Comparison of ENCODE assay signal across 8 cellular contexts in the genomic region with DNA sequence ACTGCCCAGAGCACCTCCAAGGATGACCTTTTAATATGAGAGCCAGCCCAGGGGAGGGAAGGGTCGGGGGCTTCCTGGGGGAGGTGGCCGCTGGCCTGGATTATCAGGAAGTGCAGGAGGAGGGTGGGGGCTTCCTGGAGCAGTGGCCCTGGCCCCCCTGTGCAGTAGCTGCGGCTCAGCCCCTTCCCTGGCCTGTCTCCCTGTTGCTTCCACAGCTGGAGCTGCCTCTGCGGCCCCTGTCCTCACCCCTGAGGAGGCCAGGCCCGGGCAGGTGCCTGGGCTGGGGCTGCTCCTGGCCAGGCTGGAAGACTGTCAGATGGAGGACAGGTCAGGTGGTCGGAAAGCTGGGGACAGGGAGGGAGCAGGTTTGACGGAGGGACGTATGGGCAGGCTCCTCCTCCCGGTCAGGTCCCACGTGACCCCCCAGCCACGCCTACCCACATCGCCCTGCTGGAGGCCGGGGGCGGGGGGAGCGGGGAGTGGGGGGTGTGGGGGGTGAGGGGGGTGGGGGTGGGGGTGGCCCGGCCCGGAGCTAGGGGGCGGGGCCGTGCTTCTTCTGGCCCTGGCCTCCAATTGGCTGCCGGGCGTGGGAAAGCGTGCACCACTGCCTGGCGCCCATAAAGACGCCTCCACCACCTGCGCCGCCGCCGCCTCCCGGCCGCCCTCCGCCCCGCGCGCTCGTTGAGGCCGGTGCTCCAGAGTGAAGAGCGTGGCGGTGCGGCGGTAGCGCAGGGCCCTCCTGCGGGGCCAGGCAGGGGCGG. TPM values are rescaled to one million over a fixed set of nuclear protein-coding genes. Genes with fewer than 3 reads are reported as not detected.
DNase-seq lines count a peak whose midpoint lies in the region; ATAC-seq and TF ChIP-seq lines count a peak whose summit lies in the region.

No MANE protein-coding gene starts in this region.

- no peaks in the 10 kb centered on the region for H3K36me3 Mint-ChIP-seq in HFFc6 (ENCODE audit: low read depth)
- peaks cover 4% of the 10 kb centered on the region for H3K36me3 Mint-ChIP-seq in T-helper 2 cell treated with Interferon-gamma antibody and Interleukin-4, amounts not matched to agents 5 μg/mL and 100 μg/mL, for 36 hours (ENCODE audit: low read depth)

- intact Hi-C loops in ascending aorta (cut with DNase I), result loop anchor here (2.0 kb wide), 1 partner anchor 347 kb away; no protein-coding TSS in a partner anchor
- intact Hi-C loops in gastrocnemius medialis (cut with DNase I; ENCODE audit: low total_unique reads), result loop anchor here (2.0 to 10.0 kb wide), 3 partner anchors 17 to 349 kb away; no protein-coding TSS in a partner anchor

- no peak for TF ChIP-seq CTCF in GM06990 (IDR thresholded peaks at IDR 0.05; ENCODE audit: insufficient read depth, low read length, poor library complexity, severe bottlenecking)
- TF ChIP-seq CTCF in HFFc6 (IDR thresholded peaks at IDR 0.05), result no peak
- no peak for TF ChIP-seq CTCF in ascending aorta (IDR thresholded peaks at IDR 0.05)
- TF ChIP-seq CTCF in gastrocnemius medialis (IDR thresholded peaks at IDR 0.05 in 4 of 5, conservative IDR thresholded peaks at IDR 0.05 in 1 of 5), result no peak

- peaks cover under 1% of the 10 kb centered on the region for H3K27me3 Mint-ChIP-seq in HFFc6 (ENCODE audit: insufficient read depth)
- H3K27me3 Mint-ChIP-seq in T-helper 2 cell treated with Interferon-gamma antibody and Interleukin-4, amounts not matched to agents 5 μg/mL and 100 μg/mL, for 36 hours (ENCODE audit: low read depth), result peaks cover 7% of the 10 kb centered on the region

- H3K4me3 ChIP-seq in GM06990 (replicated peaks; ENCODE audit: low read depth, low read length) (peak overlapping the region; percentile 77), ascending aorta (peak overlapping the region; percentile 53 to 67), gastrocnemius medialis (peak overlapping the region; percentile 53 to 63 (median 56))

- peaks cover 12% of the 10 kb centered on the region; the same call in 1 of the 2 replicates for H3K4me1 Mint-ChIP-seq in HFFc6 (ENCODE audit: low read depth)
- peaks cover 13% of the 10 kb centered on the region for H3K4me1 Mint-ChIP-seq in T-helper 2 cell treated with Interferon-gamma antibody and Interleukin-4, amounts not matched to agents 5 μg/mL and 100 μg/mL, for 36 hours (ENCODE audit: low read depth)

- in situ Hi-C loops in gastrocnemius medialis (cut with MboI; ENCODE audit: low sequenced_read_pairs in 4 of 4), result loop anchor here (10.0 to 25.0 kb wide), 2 partner anchors 131 to 334 kb away; partner anchors contain the start of gene PEX10 (in 4 of the 4)

- peak; percentile 90 for DNase-seq in GM06990 (ENCODE audit: extremely low read depth, insufficient read length)
- peak; percentile 56 for DNase-seq in HFFc6
- DNase-seq in NCI-H1417 treated with DMSO at 0.1 percent for 48 hours (lab: John Stamatoyannopoulos, UW), result peak; percentile 33
- DNase-seq in T-helper 2 cell treated with Interferon-gamma antibody and Interleukin-4, amounts not matched to agents 5 μg/mL and 100 μg/mL, for 36 hours (ENCODE audit: low spot score), result peak; percentile 88
- peak; percentile 71 to 91 for DNase-seq in ascending aorta (ENCODE audit: low spot score in 2 of 2)
- peak; percentile 96 for DNase-seq in hepatic stellate cell (ENCODE audit: low spot score)
- DNase-seq in gastrocnemius medialis, result peak; percentile 73 to 76
- no peak for DNase-seq in GOT3 (lab: John Stamatoyannopoulos, UW)

- no peaks in the 10 kb centered on the region for H3K9me3 ChIP-seq in ascending aorta
- H3K9me3 ChIP-seq in gastrocnemius medialis, result no peaks in the 10 kb centered on the region

- H3K4me1 ChIP-seq in ascending aorta, result peaks cover 13 to 36% of the 10 kb centered on the region in 2 donors
- H3K4me1 ChIP-seq in gastrocnemius medialis, result peaks cover 14 to 35% of the 10 kb centered on the region in 2 donors

- peak in 1 of 2 donors; percentile 13 for TF ChIP-seq POLR2A in gastrocnemius medialis (IDR thresholded peaks at IDR 0.05)

- ATAC-seq in gastrocnemius medialis, result peak in 1 of 2 donors; percentile 55

- H3K36me3 ChIP-seq in GM06990 (ENCODE audit: control insufficient read depth, insufficient read depth, low read length), result no peaks in the 10 kb centered on the region
- H3K36me3 ChIP-seq in ascending aorta, result no peaks in the 10 kb centered on the region
- no peaks in the 10 kb centered on the region for H3K36me3 ChIP-seq in gastrocnemius medialis

- no peaks in the 10 kb centered on the region; the same call in 1 of the 2 replicates for H3K27me3 ChIP-seq in GM06990 (replicated peaks; ENCODE audit: control insufficient read depth, insufficient read depth, low read length)
- H3K27me3 ChIP-seq in ascending aorta, result no peaks in the 10 kb centered on the region
- H3K27me3 ChIP-seq in gastrocnemius medialis, result peaks cover 14 to 35% (median 29%) of the 10 kb centered on the region in 3 donors

- no peaks in the 10 kb centered on the region for H3K9me3 Mint-ChIP-seq in HFFc6
- no peaks in the 10 kb centered on the region for H3K9me3 Mint-ChIP-seq in T-helper 2 cell treated with Interferon-gamma antibody and Interleukin-4, amounts not matched to agents 5 μg/mL and 100 μg/mL, for 36 hours

- no peak overlapping the region for H3K27ac Mint-ChIP-seq in HFFc6
- peak overlapping the region; percentile 95 for H3K27ac Mint-ChIP-seq in T-helper 2 cell treated with Interferon-gamma antibody and Interleukin-4, amounts not matched to agents 5 μg/mL and 100 μg/mL, for 36 hours

- peak overlapping the region; percentile 77 for H3K4me3 Mint-ChIP-seq in HFFc6
- peak overlapping the region; percentile 87 for H3K4me3 Mint-ChIP-seq in T-helper 2 cell treated with Interferon-gamma antibody and Interleukin-4, amounts not matched to agents 5 μg/mL and 100 μg/mL, for 36 hours

- H3K27ac ChIP-seq in ascending aorta, result peak overlapping the region; percentile 92 to 95
- H3K27ac ChIP-seq in gastrocnemius medialis, result peak overlapping the region; percentile 86 to 94 (median 88)

RNA-seq across cellular contexts. Expression of gene TNFRSF14, which starts 10.2 kb away (rescaled TPM):
- 10 to 100 TPM in 4 of 6 experiments, 1 to 10 TPM in 2; 7.4 to 14.2 (median 11.5) TPM for total RNA-seq in HFFc6 (2021; fragmentation: NEBNext Ultra II Directional; extraction: Animal tissue kit (Norgen Biotek cat#: 25700))
- 141 TPM for total RNA-seq in ascending aorta
- total RNA-seq in gastrocnemius medialis, result 10 to 100 TPM in 1 of 4 donors, 1 to 10 TPM in 3; 3.4 to 11.5 (median 5.0) TPM

RNA-seq across cellular contexts. Expression of gene HES5, which starts 15.9 kb away (rescaled TPM):
- under 1 TPM in 5 of 6 experiments, not detected in 1; 0.28 to 0.57 (median 0.36) TPM for total RNA-seq in HFFc6 (2021; fragmentation: NEBNext Ultra II Directional; extraction: Animal tissue kit (Norgen Biotek cat#: 25700))
- total RNA-seq in ascending aorta (not detected), gastrocnemius medialis (under 1 TPM in 1 of 4 donors, not detected in 3; 0.49 TPM)

RNA-seq across cellular contexts. Expression of gene PANK4, which starts 19.5 kb away (rescaled TPM):
- total RNA-seq in HFFc6 (2021; fragmentation: NEBNext Ultra II Directional; extraction: Animal tissue kit (Norgen Biotek cat#: 25700)), result 10 to 100 TPM; 20.6 to 26.4 (median 24.0) TPM
- total RNA-seq in ascending aorta (80.5 TPM), gastrocnemius medialis (10 to 100 TPM; 27.5 to 54.2 (median 38.5) TPM)

RNA-seq across cellular contexts. Expression of gene PRXL2B, which starts 40.6 kb away (rescaled TPM):
- total RNA-seq in HFFc6 (2021; fragmentation: NEBNext Ultra II Directional; extraction: Animal tissue kit (Norgen Biotek cat#: 25700)), result 10 to 100 TPM; 27.1 to 38.9 (median 34.7) TPM
- total RNA-seq in ascending aorta, result 20.1 TPM
- 1 to 10 TPM in 2 of 4 donors, under 1 TPM in 2; 0.52 to 2.7 (median 1.1) TPM for total RNA-seq in gastrocnemius medialis
